ENCODE assay signal across 8 cellular contexts in the genomic region with DNA sequence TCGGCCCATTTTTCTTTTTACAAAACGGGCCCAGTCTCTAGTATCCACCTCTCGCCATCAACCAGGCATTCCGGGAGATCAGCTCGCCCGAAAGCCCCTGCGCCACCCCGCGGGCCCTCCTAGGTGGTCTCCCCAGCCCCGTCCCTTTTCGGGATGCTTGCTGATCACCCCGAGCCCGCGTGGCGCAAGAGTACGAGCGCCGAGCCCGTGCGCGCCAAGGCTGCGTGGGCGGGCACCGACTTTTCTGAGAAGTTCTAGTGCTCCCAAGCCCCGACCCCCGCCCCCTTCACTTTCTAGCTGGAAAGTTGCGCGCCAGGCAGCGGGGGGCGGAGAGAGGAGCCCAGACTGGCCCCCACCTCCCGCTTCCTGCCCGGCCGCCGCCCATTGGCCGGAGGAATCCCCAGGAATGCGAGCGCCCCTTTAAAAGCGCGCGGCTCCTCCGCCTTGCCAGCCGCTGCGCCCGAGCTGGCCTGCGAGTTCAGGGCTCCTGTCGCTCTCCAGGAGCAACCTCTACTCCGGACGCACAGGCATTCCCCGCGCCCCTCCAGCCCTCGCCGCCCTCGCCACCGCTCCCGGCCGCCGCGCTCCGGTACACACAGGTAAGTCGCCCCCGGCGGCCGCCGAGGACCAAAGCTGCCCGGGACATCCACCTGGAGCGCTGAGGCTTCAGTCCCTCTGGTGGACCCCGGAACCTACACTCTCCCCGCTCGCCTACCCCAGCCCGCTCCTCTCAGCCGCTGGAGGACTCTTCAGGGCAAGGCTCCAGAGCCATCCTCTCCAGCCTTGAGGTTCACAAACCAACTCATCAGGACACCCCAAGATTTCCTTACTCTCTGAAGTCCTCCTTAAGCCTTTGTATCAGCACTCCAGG. TPM values are rescaled to one million over a fixed set of nuclear protein-coding genes. Genes with fewer than 3 reads are reported as not detected.
DNase-seq lines count a peak whose midpoint lies in the region; ATAC-seq, FAIRE-seq and TF ChIP-seq lines count a peak whose summit lies in the region.

A gene (plus strand): TSS at position 450 of the 871 bp plus-strand sequence. CDS start 779 bp downstream, outside the sequence.

- no peaks in the 10 kb centered on the region for H3K27me3 ChIP-seq in BJ (ENCODE audit: control insufficient read depth, insufficient read depth, low read length)
- no peaks in the 10 kb centered on the region for H3K27me3 ChIP-seq in PC-3 (ENCODE audit: low read length)
- H3K27me3 ChIP-seq in pancreas = no peaks in the 10 kb centered on the region

- H3K9me3 Mint-ChIP-seq in activated naive CD8-positive, alpha-beta T cell (ENCODE audit: low read depth) = no peaks in the 10 kb centered on the region

- peak; percentile 11 for ATAC-seq in GM21576 (IDR thresholded peaks at IDR 0.05; ENCODE audit: unreplicated experiment)
- peak; percentile 58 for ATAC-seq in PC-3
- ATAC-seq in Right ventricle myocardium inferior = peak; percentile 80
- ATAC-seq in pancreas = peak; percentile 60 to 76 (median 72)
- ATAC-seq in HG03045 (IDR thresholded peaks at IDR 0.05; ENCODE audit: unreplicated experiment) = no peak

- FAIRE-seq in pancreas (lab: Jason Lieb, UNC) = no peak

- POLR2A ChIA-PET in BJ (lab: Charles Lee) = interaction anchor here (0.5 to 4.4 kb wide), 40 partner anchors 9 to 585 kb away, joined by 3 to 88 read pairs (median 6); no protein-coding TSS in a partner anchor
- POLR2A ChIA-PET in PC-3 (lab: Charles Lee; ENCODE audit: unreplicated experiment) = interaction anchor here (0.5 to 1.3 kb wide), 11 partner anchors 101 to 456 kb away, joined by 3 to 7 read pairs (median 4); no protein-coding TSS in a partner anchor

- peak within 1 kb of the TSS; percentile 87 for H3K9ac ChIP-seq in PC-3 (ENCODE audit: low read length)

- WGBS in pancreas, 2 donors = 0 to 1% methylated on average over 63 to 71 of the region's 71 CpGs

- H3K9me3 ChIP-seq in PC-3 (ENCODE audit: low read length) (no peaks in the 10 kb centered on the region), pancreas (no peaks in the 10 kb centered on the region)

- H3K4me1 Mint-ChIP-seq in activated naive CD8-positive, alpha-beta T cell (ENCODE audit: low read depth) = peaks cover 10% of the 10 kb centered on the region

- no peaks in the 10 kb centered on the region for H3K36me3 Mint-ChIP-seq in activated naive CD8-positive, alpha-beta T cell

- H3K4me1 ChIP-seq in PC-3 (ENCODE audit: insufficient read depth, low read length) (peaks cover 53% of the 10 kb centered on the region), pancreas (no peaks in the 10 kb centered on the region)

- H3K27ac Mint-ChIP-seq in activated naive CD8-positive, alpha-beta T cell = peak within 1 kb of the TSS; percentile 34

- CTCF ChIA-PET in BJ (lab: Yijun Ruan, JAX) = interaction anchor here (0.5 to 4.1 kb wide), 25 partner anchors 27 to 409 kb away, joined by 3 to 25 read pairs (median 4); no protein-coding TSS in a partner anchor
- CTCF ChIA-PET in PC-3 (lab: Charles Lee) = interaction anchor here (0.5 to 2.2 kb wide), 11 partner anchors 14 to 881 kb away, joined by 3 to 9 read pairs (median 3); no protein-coding TSS in a partner anchor

- H3K27ac ChIP-seq in PC-3 (ENCODE audit: low read length) (peak within 1 kb of the TSS; percentile 93), pancreas (peak within 1 kb of the TSS; percentile 64 to 88 (median 74))

- H4K20me1 ChIP-seq in PC-3 (ENCODE audit: low read length) = peaks cover 43% of the 10 kb centered on the region

- peaks cover 26% of the 10 kb centered on the region for H3K27me3 Mint-ChIP-seq in activated naive CD8-positive, alpha-beta T cell

- peak within 1 kb of the TSS; percentile 91 for H2AFZ ChIP-seq in PC-3 (ENCODE audit: low read length)

- H3K4me3 ChIP-seq in BJ (ENCODE audit: low read depth, low read length) = peak within 1 kb of the TSS; percentile 54
- peak within 1 kb of the TSS; percentile 87 for H3K4me3 ChIP-seq in PC-3 (ENCODE audit: low read length)
- peak within 1 kb of the TSS; percentile 26 to 66 (median 43) for H3K4me3 ChIP-seq in pancreas

- no peaks in the 10 kb centered on the region for H3K9me2 ChIP-seq in PC-3 (replicated peaks; ENCODE audit: low read length)

- peaks cover 49% of the 10 kb centered on the region for H3K79me2 ChIP-seq in PC-3 (ENCODE audit: low read length)

- H3F3A ChIP-seq in PC-3 (ENCODE audit: low read length, unreplicated experiment) = peaks cover 13% of the 10 kb centered on the region

- TF ChIP-seq CTCF in BJ (IDR thresholded peaks at IDR 0.05; ENCODE audit: insufficient read depth, low read depth, low read length) (0 out of 2 replicates have a peak, but pooled peaks have one; percentile 7), PC-3 (conservative IDR thresholded peaks at IDR 0.05; ENCODE audit: low read depth, low read length) (no peak), pancreas (IDR thresholded peaks at IDR 0.05) (no peak)

- H3K4me2 ChIP-seq in PC-3 (ENCODE audit: low read length) = peak within 1 kb of the TSS; percentile 100

- no TSS peak for BruUV-seq in PC-3 (replicated peaks; lab: Mats Ljungman, UMichigan)

- peak within 1 kb of the TSS; percentile 76 for H3K4me3 Mint-ChIP-seq in activated naive CD8-positive, alpha-beta T cell

- intact Hi-C loops in PC-3 (cut with micrococcal nuclease) (loop anchor here (1.0 to 5.0 kb wide), 10 partner anchors 46 to 873 kb away; no protein-coding TSS in a partner anchor), Right ventricle myocardium inferior (cut with DNase I) (loop anchor here (2.0 to 5.0 kb wide), 6 partner anchors 89 to 874 kb away; no protein-coding TSS in a partner anchor), pancreas (cut with DNase I) (loop anchor here in 1 of 3 donors (10.0 kb wide), 1 partner anchor 756 kb away; no protein-coding TSS in a partner anchor)

- H3K36me3 ChIP-seq in BJ (ENCODE audit: control insufficient read depth, insufficient read depth, low read length) = peaks cover 37% of the 10 kb centered on the region
- peaks cover 38% of the 10 kb centered on the region for H3K36me3 ChIP-seq in PC-3 (ENCODE audit: low read depth, low read length)
- H3K36me3 ChIP-seq in pancreas = peaks cover 0 to 5% (median 4%) of the 10 kb centered on the region in 3 donors

- DNase-seq in BJ (ENCODE audit: low read depth) (peak; percentile 80), PC-3 (peak; percentile 94), Right ventricle myocardium inferior (ENCODE audit: missing footprints) (peak; percentile 90), pancreas (peak; percentile 70 to 91 (median 82)), NCI-H1436 treated with DMSO at 0.1 percent for 48 hours (lab: John Stamatoyannopoulos, UW) (no peak)

RNA-seq across cellular contexts. Expression of the gene that starts here (rescaled TPM):
- polyA plus RNA-seq in BJ (2011; rRNA removed) = 3,704 and 6,610 TPM in 2 replicates
- polyA minus RNA-seq in BJ (2011; rRNA and poly(A)+ RNA removed) = 19,882 and 20,500 TPM in 2 replicates
- total RNA-seq in PC-3 (2014; rRNA removed) = 305 and 374 TPM in 2 replicates
- 35.4 TPM for total RNA-seq in Right ventricle myocardium inferior
- total RNA-seq in pancreas = 100 to 1,000 TPM in 2 of 6 donors, 10 to 100 TPM in 4; 31.1 to 176 (median 77.9) TPM
- polyA plus RNA-seq in pancreas = 10 to 100 TPM; 14.0 to 16.7 TPM

Comparison
In these comparisons a context has a peak if more than half of its experiments do, and no peak if none do; other contexts are left out.
1. RNA of the gene that starts here (polyA plus RNA-seq): 3,704 to 6,610 TPM in BJ; 14.0 to 16.7 TPM in pancreas; every median in the first group is over 100 times any median in the second.
2. Peak in every context shown above with its lines, with median percentiles within 50 percentile points of each other: H3K4me3 ChIP-seq.